ENCODE assay signal across 8 cellular contexts in the genomic region with DNA sequence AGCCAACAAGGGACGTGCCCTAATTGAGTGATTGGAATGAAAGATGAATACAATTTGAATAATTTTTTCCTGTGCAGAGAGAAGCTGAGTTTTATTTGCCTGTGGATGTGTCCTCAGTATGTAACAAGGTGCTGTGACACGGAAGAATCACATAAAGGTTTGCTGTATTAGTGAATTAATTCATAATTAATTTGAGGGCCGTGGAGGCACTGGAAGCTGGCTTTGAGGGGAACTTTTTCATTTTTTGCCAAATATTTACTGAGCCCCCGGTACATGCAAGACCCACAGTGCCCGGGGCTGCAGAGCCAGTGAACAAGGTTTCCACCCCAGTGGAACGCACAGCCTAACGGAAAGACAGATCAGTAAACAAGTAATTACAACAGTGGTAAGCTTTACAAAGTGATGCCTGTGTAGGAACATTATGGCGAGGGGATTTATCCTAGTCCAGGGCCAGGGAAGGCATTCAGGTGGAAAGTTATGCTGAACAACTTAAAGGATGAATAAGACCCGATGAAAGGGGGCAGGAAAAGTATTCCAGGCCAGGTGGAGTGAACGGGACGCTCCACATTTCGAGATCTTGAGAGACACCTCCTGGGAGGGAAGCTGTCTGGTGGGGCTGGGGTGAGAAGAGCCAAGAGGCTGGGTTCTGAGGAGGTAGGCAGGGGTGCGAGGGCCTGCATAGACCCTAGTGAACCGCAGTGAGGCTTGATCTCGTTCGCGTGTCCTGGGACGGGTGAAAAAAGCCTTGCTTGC. TPM values are rescaled to one million over a fixed set of nuclear protein-coding genes. Genes with fewer than 3 reads are reported as not detected.
A peak's percentile ranks its signal among the peaks of the same experiment; 100 is the strongest.
DNase-seq lines count a peak whose midpoint lies in the region; ATAC-seq and TF ChIP-seq lines count a peak whose summit lies in the region.

No MANE protein-coding gene starts in this region.

- H3K36me3 Mint-ChIP-seq in MCF 10A (ENCODE audit: insufficient read depth, unreplicated experiment) = peaks cover 23% of the 10 kb centered on the region

- H3K36me3 ChIP-seq in mesodermal cell (ENCODE audit: control insufficient read depth, insufficient read depth, low read length) = peaks cover 20% of the 10 kb centered on the region

- intact Hi-C loops in MCF 10A (cut with micrococcal nuclease) = no loop called here

- H3K27me3 ChIP-seq in HL-60 (ENCODE audit: insufficient read depth, poor library complexity, severe bottlenecking) = no peaks in the 10 kb centered on the region

- H3K27me3 Mint-ChIP-seq in MCF 10A (ENCODE audit: insufficient read depth, unreplicated experiment) = no peaks in the 10 kb centered on the region

- peak overlapping the region; percentile 93 for H3K4me3 Mint-ChIP-seq in MCF 10A (ENCODE audit: unreplicated experiment)

- H3K4me3 ChIP-seq in HL-60 (replicated peaks; ENCODE audit: insufficient read depth, low read length) (peak overlapping the region; percentile 38), mesodermal cell (ENCODE audit: extremely low read depth, insufficient read depth, low read length, poor library complexity, severe bottlenecking) (peak overlapping the region; percentile 82)

- POLR2A ChIA-PET in MCF 10A (lab: Yijun Ruan, JAX) = interaction anchor here (0.6 to 8.0 kb wide), 16 partner anchors 12 to 1770 kb away, joined by 3 to 114 read pairs (median 6); no protein-coding TSS in a partner anchor

- BruUV-seq in MCF 10A (replicated peaks; lab: Mats Ljungman, UMichigan) = TSS peak; percentile 81

- no peaks in the 10 kb centered on the region for H3K9me3 ChIP-seq in mesodermal cell (ENCODE audit: control insufficient read depth, low read length)

- peaks cover 35% of the 10 kb centered on the region for H3K4me1 Mint-ChIP-seq in MCF 10A (ENCODE audit: insufficient read depth, unreplicated experiment)

- 21 to 22% methylated on average over 14 to 16 of the region's 18 CpGs for WGBS in mesodermal cell (ENCODE audit: insufficient coverage in 2 of 2), 2 experiments

- peak overlapping the region; percentile 89 for H3K27ac Mint-ChIP-seq in MCF 10A (ENCODE audit: low read depth, unreplicated experiment)

- no peaks in the 10 kb centered on the region for H3K9me3 Mint-ChIP-seq in MCF 10A (ENCODE audit: unreplicated experiment)

- DNase-seq in HL-60 (ENCODE audit: low read depth in 1 of 2, low spot score in 1 of 2) (no peak), MCF 10A (ENCODE audit: unreplicated experiment) (no peak), GM20000 (ENCODE audit: low spot score) (no peak), germinal center (ENCODE audit: low spot score) (no peak), NCI-H2196 (lab: John Stamatoyannopoulos, UW; ENCODE audit: unreplicated experiment) (no peak)

- TF ChIP-seq CTCF in 22Rv1 (IDR thresholded peaks at IDR 0.05) (no peak), HL-60 (IDR thresholded peaks at IDR 0.05; ENCODE audit: insufficient read depth, low read length) (no peak), MCF 10A (IDR thresholded peaks at IDR 0.05; ENCODE audit: unreplicated experiment) (no peak), GM20000 (IDR thresholded peaks at IDR 0.05; ENCODE audit: extremely low read depth, missing control alignments) (no peak)

- H3K4me1 ChIP-seq in mesodermal cell (ENCODE audit: control insufficient read depth, insufficient read depth, low read length, poor library complexity, severe bottlenecking) = peaks cover 30% of the 10 kb centered on the region

- no peak for ATAC-seq in HG02571 (IDR thresholded peaks at IDR 0.05; ENCODE audit: unreplicated experiment)

- CTCF ChIA-PET in MCF 10A (lab: Yijun Ruan, JAX) = interaction anchor here (0.6 to 1.6 kb wide), 12 partner anchors 10 to 493 kb away, joined by 3 to 8 read pairs (median 4); no protein-coding TSS in a partner anchor

- H3K27ac ChIP-seq in 22Rv1 (peak overlapping the region; percentile 92), HL-60 (replicated peaks) (peak overlapping the region; percentile 53), mesodermal cell (ENCODE audit: low read depth, low read length, severe bottlenecking) (no peak overlapping the region)

RNA-seq across cellular contexts. Expression of a gene that starts 0.8 kb away (rescaled TPM):
- 89.1 and 107 TPM in 2 replicates for total RNA-seq in MCF 10A (2022)
- polyA plus RNA-seq in mesodermal cell (2013, experiment 1 of 2) = 87.8 TPM
- 73.5 TPM for polyA plus RNA-seq in mesodermal cell (2013, experiment 2 of 2)
